ENCODE assay signal across 7 cellular contexts in genomic region chr3:119145500-119146167, GRCh38. TPM values are rescaled to one million over a fixed set of nuclear protein-coding genes. Genes with fewer than 3 reads are reported as not detected.
DNase-seq lines count a peak whose midpoint lies in the region; ATAC-seq and TF ChIP-seq lines count a peak whose summit lies in the region.

Gene TEX55 (plus strand): TSS chr3:119146165. CDS start chr3:119146190, 25 bp downstream.

- H4K8ac ChIP-seq in neuronal stem cell (ENCODE audit: low read depth, low read length) = no peak within 1 kb of the TSS

- H3K18ac ChIP-seq in neuronal stem cell (ENCODE audit: low read length) = no peak within 1 kb of the TSS

- H3K23ac ChIP-seq in neuronal stem cell (ENCODE audit: low read depth, low read length, poor library complexity) = no peak within 1 kb of the TSS

- H2BK5ac ChIP-seq in neuronal stem cell (ENCODE audit: low read length) = no peak within 1 kb of the TSS

- H3K4me3 ChIP-seq in neuronal stem cell (ENCODE audit: low read length in 2 of 2) = no peak within 1 kb of the TSS

- H3K9me3 ChIP-seq in neuronal stem cell (replicated peaks in 1 of 2; ENCODE audit: control insufficient read depth in 2 of 2, insufficient read depth in 1 of 2, low read depth in 1 of 2, low read length in 2 of 2) = peaks cover 0 to 3% of the 10 kb centered on the region in 2 donors

- TF ChIP-seq RAD21 in Ishikawa (IDR thresholded peaks at IDR 0.05; ENCODE audit: low read depth) = peak; percentile 62

- no CpG with 5 or more reads among the region's 23 CpGs for WGBS in neuronal stem cell (ENCODE audit: extremely low coverage in 2 of 2, insufficient read length in 2 of 2, insufficient replicate concordance in 1 of 2), 2 donors

- H3K27ac ChIP-seq in neuronal stem cell (replicated peaks; ENCODE audit: low read length) = no peak within 1 kb of the TSS

- no peak within 1 kb of the TSS for H2BK12ac ChIP-seq in neuronal stem cell (ENCODE audit: low read length)

- no peaks in the 10 kb centered on the region for H3K36me3 ChIP-seq in neuronal stem cell (replicated peaks in 1 of 2; ENCODE audit: control insufficient read depth in 2 of 2, insufficient read depth in 2 of 2, low read length in 2 of 2)

- H3K4ac ChIP-seq in neuronal stem cell (ENCODE audit: low read length) = no peak within 1 kb of the TSS

- H2BK120ac ChIP-seq in neuronal stem cell (ENCODE audit: low read depth, low read length) = no peak within 1 kb of the TSS

- ATAC-seq in GM19397 (IDR thresholded peaks at IDR 0.05; ENCODE audit: unreplicated experiment) = peak; percentile 53

- no peaks in the 10 kb centered on the region for H3K79me1 ChIP-seq in neuronal stem cell (ENCODE audit: low read depth, low read length)

- no peaks in the 10 kb centered on the region for H3K27me3 ChIP-seq in neuronal stem cell (ENCODE audit: control insufficient read depth in 3 of 3, insufficient read depth in 3 of 3, low read depth in 1 of 3, low read length in 3 of 3)

- no peaks in the 10 kb centered on the region for H3K4me1 ChIP-seq in neuronal stem cell (ENCODE audit: control insufficient read depth in 2 of 2, insufficient read depth in 1 of 2, low read depth in 1 of 2, low read length in 2 of 2)

- DNase-seq in DMS79 (lab: John Stamatoyannopoulos, UW) (peak; percentile 2), SHP77 (lab: John Stamatoyannopoulos, UW) (peak; percentile 34 to 36), fibroblast of gingiva (ENCODE audit: low read depth) (peak; percentile 25), neuronal stem cell (ENCODE audit: low spot score) (no peak)
- DNase-seq in activated CD4-positive, CD25-positive, alpha-beta regulatory T cell treated with anti-CD3 and anti-CD28 coated beads, Interleukin-2, amount 50 U/mL, for 72 hours = no peak

- H2BK15ac ChIP-seq in neuronal stem cell (ENCODE audit: low read length) = no peak within 1 kb of the TSS

- no peak for TF ChIP-seq EP300 in Ishikawa (IDR thresholded peaks at IDR 0.05; ENCODE audit: borderline replicate concordance)

- peak within 1 kb of the TSS; percentile 57 for H4K91ac ChIP-seq in neuronal stem cell (ENCODE audit: low read depth, low read length, poor library complexity)

- no peak within 1 kb of the TSS for H3K9ac ChIP-seq in neuronal stem cell (ENCODE audit: low read depth, low read length, poor library complexity)

- H2AFZ ChIP-seq in neuronal stem cell (ENCODE audit: low read length) = peak within 1 kb of the TSS; percentile 39

- H2AK5ac ChIP-seq in neuronal stem cell (ENCODE audit: low read depth, low read length) = no peak within 1 kb of the TSS

- no peak within 1 kb of the TSS for H3K4me2 ChIP-seq in neuronal stem cell (ENCODE audit: insufficient read depth, low read length, poor library complexity, severe bottlenecking)

- H3K14ac ChIP-seq in neuronal stem cell (ENCODE audit: low read length) = no peak within 1 kb of the TSS

TF ChIP-seq in Ishikawa, 13 proteins besides CTCF, POLR2A, EP300 and RAD21:
- no peak for TF ChIP-seq REST (IDR thresholded peaks at IDR 0.05; ENCODE audit: low read depth)
- TF ChIP-seq TAF1 (IDR thresholded peaks at IDR 0.05; ENCODE audit: low read depth) = no peak
- no peak for TF ChIP-seq MAX (IDR thresholded peaks at IDR 0.05)
- no peak for TF ChIP-seq USF1 (IDR thresholded peaks at IDR 0.05)
- TF ChIP-seq CEBPB (IDR thresholded peaks at IDR 0.05) = no peak
- TF ChIP-seq TCF12 (IDR thresholded peaks at IDR 0.05; ENCODE audit: low read depth) = no peak
- no peak for TF ChIP-seq EGR1 (IDR thresholded peaks at IDR 0.05)
- TF ChIP-seq FOXM1 (IDR thresholded peaks at IDR 0.05; ENCODE audit: borderline replicate concordance, low read depth) = no peak
- TF ChIP-seq CREB1 (IDR thresholded peaks at IDR 0.05; ENCODE audit: low read depth) = no peak
- TF ChIP-seq NFIC (IDR thresholded peaks at IDR 0.05) = no peak
- TF ChIP-seq TEAD4 (IDR thresholded peaks at IDR 0.05) = no peak
- no peak for TF ChIP-seq ZBTB7A (IDR thresholded peaks at IDR 0.05; ENCODE audit: low read depth)

RNA-seq across cellular contexts. Expression of gene TEX55, which starts in this region (rescaled TPM):
- not detected for polyA plus RNA-seq in neuronal stem cell (2013, experiment 1 of 2)
- not detected for polyA plus RNA-seq in neuronal stem cell (2013, experiment 2 of 2)

Comparison
In these comparisons a context has a peak if more than half of its experiments do, and no peak if none do; other contexts are left out.
1. DNase-seq: peak in DMS79 (single experiment), SHP77 (2 of 2) and fibroblast of gingiva (single experiment); none in neuronal stem cell (single experiment) and activated CD4-positive, CD25-positive, alpha-beta regulatory T cell treated with anti-CD3 and anti-CD28 coated beads, Interleukin-2, amount 50 U/mL, for 72 hours (single experiment).